18 cellular contexts compared by ENCODE assay signal in genomic region chr1:20695503-20695902, GRCh38. TPM values are rescaled to one million over a fixed set of nuclear protein-coding genes. Genes with fewer than 3 reads are reported as not detected.
"Had no signal": no experiment of that assay in that cellular context is flagged by ENCODE, and none has a peak within 500 bp of the region (broad histone marks: within the 10 kb centered on the region; RNA-seq: fewer than 3 reads in every experiment).

No MANE protein-coding gene starts in this region.

- H3K36me3 Mint-ChIP-seq: naive B cell, WTC11 had no signal

- H3K4me1 ChIP-seq: parathyroid adenoma had no signal

- H3K36me3 ChIP-seq: stomach, thoracic aorta had no signal

- H3K27ac ChIP-seq: epithelial cell of prostate, parathyroid adenoma, thoracic aorta had no signal

- H3K79me2 ChIP-seq: parathyroid adenoma had no signal

- H3K27me3 Mint-ChIP-seq: effector memory CD8-positive, alpha-beta T cell had no signal

- H3K27me3 ChIP-seq: stomach had no signal

- H3K9ac ChIP-seq: parathyroid adenoma had no signal

- H3K9me3 ChIP-seq: SK-N-SH, thoracic aorta had no signal

- DNase-seq: activated CD4-positive, alpha-beta T cell treated with anti-CD3 and anti-CD28 coated beads, Interleukin-2, amount 10 ng/mL, durations not matched to agents 7 days and 5 days; activated gamma-delta T cell; activated T-cell treated with anti-CD3 and anti-CD28 coated beads, Interleukin-2, amount 50 U/mL, for 1 hour; cerebellar nuclear complex; effector memory CD8-positive, alpha-beta T cell; kidney glomerular epithelial cell; naive B cell; retina; SK-N-SH; stimulated activated CD4-positive, alpha-beta T cell treated with anti-CD3 and anti-CD28 coated beads, Interleukin-4, amount 100 ng/mL, for 4 hours; stomach had no signal

- H3K27ac Mint-ChIP-seq: activated CD4-positive, alpha-beta T cell treated with anti-CD3 and anti-CD28 coated beads, Interleukin-2, amount 10 ng/mL, durations not matched to agents 7 days and 5 days; dendritic cell treated with granulocyte-macrophage colony-stimulating factor and Interleukin-4, amounts not matched to agents 40 ng/mL and 50 ng/mL, for 4 days; WTC11 had no signal

- H3K9me3 Mint-ChIP-seq: activated CD4-positive, alpha-beta T cell treated with anti-CD3 and anti-CD28 coated beads, Interleukin-2, amount 10 ng/mL, durations not matched to agents 7 days and 5 days; dendritic cell treated with granulocyte-macrophage colony-stimulating factor and Interleukin-4, amounts not matched to agents 40 ng/mL and 50 ng/mL, for 4 days; effector memory CD8-positive, alpha-beta T cell; WTC11 had no signal

RNA-seq across cellular contexts. Expression of gene KIF17, which starts 22.3 kb away (rescaled TPM):
- total RNA-seq: activated CD4-positive, alpha-beta T cell treated with anti-CD3 and anti-CD28 coated beads, Interleukin-2, amount 10 ng/mL, durations not matched to agents 7 days and 5 days; T-helper 1 cell treated with Interleukin-12 subunit alpha and Interleukin-12 subunit beta and Interleukin-4 antibody, amounts not matched to agents 30 ng/mL and 1 ng/mL, for 36 hours had no signal

RNA-seq across cellular contexts. Expression of gene SH2D5, which starts 37.0 kb away (rescaled TPM):
- total RNA-seq: activated CD4-positive, alpha-beta T cell treated with anti-CD3 and anti-CD28 coated beads, Interleukin-2, amount 10 ng/mL, durations not matched to agents 7 days and 5 days; urinary bladder had no signal
